9 cellular contexts compared by ENCODE assay signal in genomic region chr18:23143059-23143831, GRCh38. TPM values are rescaled to one million over a fixed set of nuclear protein-coding genes. Genes with fewer than 3 reads are reported as not detected.
A peak's percentile ranks its signal among the peaks of the same experiment; 100 is the strongest.
DNase-seq lines count a peak whose midpoint lies in the region; ATAC-seq, FAIRE-seq and TF ChIP-seq lines count a peak whose summit lies in the region.
"Had no signal": no experiment of that assay in that cellular context is flagged by ENCODE, and none has a peak within 500 bp of the region (broad histone marks: within the 10 kb centered on the region; RNA-seq: fewer than 3 reads in every experiment).

No MANE protein-coding gene starts in this region.

- TF ChIP-seq EP300 in HepG2 (IDR thresholded peaks at IDR 0.05; ENCODE audit: low read depth in 2 of 2, low read length in 2 of 2) (no peak), HepG2 (CRISPR knock-in tag; IDR thresholded peaks at IDR 0.05; ENCODE audit: borderline replicate concordance) (no peak)

- no peaks in the 10 kb centered on the region; a peak in 2 of 5 replicates for H3K36me3 ChIP-seq in HepG2 (replicated peaks in 1 of 2; ENCODE audit: control insufficient read depth in 1 of 2, insufficient read depth in 2 of 2, low read length in 2 of 2)
- H3K36me3 ChIP-seq in upper lobe of right lung, result no peaks in the 10 kb centered on the region

- ATAC-seq in activated CD8-positive, alpha-beta memory T cell treated with anti-CD3 and anti-CD28 coated beads, Interleukin-2, amount 10 ng/mL, durations not matched to agents 7 days and 5 days, result peak; percentile 38
- ATAC-seq in HepG2 (no peak), upper lobe of right lung (peak; percentile 86), GM21529 (IDR thresholded peaks at IDR 0.05; ENCODE audit: unreplicated experiment) (no peak), GM18517 (IDR thresholded peaks at IDR 0.05; ENCODE audit: unreplicated experiment) (no peak)

- H3K27ac Mint-ChIP-seq in activated CD8-positive, alpha-beta memory T cell treated with anti-CD3 and anti-CD28 coated beads, Interleukin-2, amount 10 ng/mL, durations not matched to agents 7 days and 5 days, result no peak overlapping the region
- H3K27ac Mint-ChIP-seq: B cell had no signal

- no peaks in the 10 kb centered on the region for H4K20me1 ChIP-seq in HepG2 (ENCODE audit: insufficient read depth, low read length)

- TF ChIP-seq POLR2A in HepG2 (IDR thresholded peaks at IDR 0.05; ENCODE audit: insufficient read depth in 1 of 2, low read depth in 2 of 2, low read length in 2 of 2), result no peak

- H3K27ac ChIP-seq in adipose tissue (ENCODE audit: low read depth, low read length) (peak overlapping the region; percentile 34), HepG2 (ENCODE audit: extremely low read length, insufficient read depth, low read length) (peak overlapping the region; percentile 96), upper lobe of right lung (peak overlapping the region; percentile 75)

- peaks cover 12% of the 10 kb centered on the region for H3K27me3 Mint-ChIP-seq in activated CD8-positive, alpha-beta memory T cell treated with anti-CD3 and anti-CD28 coated beads, Interleukin-2, amount 10 ng/mL, durations not matched to agents 7 days and 5 days

- H2AFZ ChIP-seq in HepG2 (ENCODE audit: low read length), result no peak overlapping the region

- no peak for TF ChIP-seq RAD21 in HepG2 (CRISPR knock-in tag; IDR thresholded peaks at IDR 0.05)

- no peaks in the 10 kb centered on the region; a peak in 1 of 5 replicates for H3K27me3 ChIP-seq in HepG2 (ENCODE audit: control insufficient read depth in 1 of 2, insufficient read depth in 2 of 2, low read length in 2 of 2)
- H3K27me3 ChIP-seq in upper lobe of right lung, result no peaks in the 10 kb centered on the region

- no TSS peak for BruUV-seq in HepG2 (replicated peaks; lab: Mats Ljungman, UMichigan)

- H3K9me3 ChIP-seq in HepG2 (ENCODE audit: low read length) (no peaks in the 10 kb centered on the region), upper lobe of right lung (no peaks in the 10 kb centered on the region)

- POLR2A ChIA-PET in HepG2 (lab: Yijun Ruan, JAX), result interaction anchor here (1.1 to 3.1 kb wide), 3 partner anchors 9 to 12 kb away, joined by 3 to 14 read pairs (median 12); no protein-coding TSS in a partner anchor

- DNase-seq in activated CD8-positive, alpha-beta memory T cell treated with anti-CD3 and anti-CD28 coated beads, Interleukin-2, amount 10 ng/mL, durations not matched to agents 7 days and 5 days, result no peak
- no peak for DNase-seq in activated CD8-positive, alpha-beta memory T cell treated with anti-CD3 and anti-CD28 coated beads, Interleukin-2, amount 50 U/mL, for 48 hours
- DNase-seq in HepG2 (ENCODE audit: low spot score) (no peak), upper lobe of right lung (peak; percentile 78)
- no peak for DNase-seq in activated CD4-positive, alpha-beta T cell treated with anti-CD3 and anti-CD28 coated beads, Interleukin-2, amount 50 U/mL, for 1 hour

- in situ Hi-C loops in HepG2 (cut with HindIII; ENCODE audit: extremely low pct_ligation_motif_present, low pct_unique_long_range_greater_than_20kb), result no loop called here

- H3K4me3 ChIP-seq in HepG2 (replicated peaks in 1 of 3; ENCODE audit: insufficient read depth in 1 of 3, low read depth in 2 of 3, low read length in 3 of 3), result no peak overlapping the region
- no peak overlapping the region for H3K4me3 ChIP-seq in upper lobe of right lung

- H3K4me3 Mint-ChIP-seq in activated CD8-positive, alpha-beta memory T cell treated with anti-CD3 and anti-CD28 coated beads, Interleukin-2, amount 10 ng/mL, durations not matched to agents 7 days and 5 days, result no peak overlapping the region
- H3K4me3 Mint-ChIP-seq: B cell had no signal

- CTCF ChIA-PET in activated CD8-positive, alpha-beta memory T cell treated with anti-CD3 and anti-CD28 coated beads, Interleukin-2, amount 10 ng/mL, durations not matched to agents 7 days and 5 days (lab: Charles Lee), result interaction anchor here (1.2 kb wide), 1 partner anchor 268 kb away, joined by 5 read pairs; no protein-coding TSS in a partner anchor
- CTCF ChIA-PET in HepG2 (lab: Yijun Ruan, JAX; ENCODE audit: low intra/inter-chr PET ratio, low total read pairs), result no interaction called here

- no peaks in the 10 kb centered on the region for H3K36me3 Mint-ChIP-seq in activated CD8-positive, alpha-beta memory T cell treated with anti-CD3 and anti-CD28 coated beads, Interleukin-2, amount 10 ng/mL, durations not matched to agents 7 days and 5 days

- no peak for TF ChIP-seq CTCF in HepG2 (CRISPR knock-in tag; IDR thresholded peaks at IDR 0.05)
- no peak for TF ChIP-seq CTCF in upper lobe of right lung (IDR thresholded peaks at IDR 0.05)

- H3K79me2 ChIP-seq in HepG2 (ENCODE audit: insufficient read depth, low read length), result peaks cover 76% of the 10 kb centered on the region

- H3K9ac ChIP-seq in HepG2 (ENCODE audit: insufficient read depth, low read depth, low read length), result peak overlapping the region; percentile 76; the same call in 1 of the 2 replicates

- H3K9me3 Mint-ChIP-seq in activated CD8-positive, alpha-beta memory T cell treated with anti-CD3 and anti-CD28 coated beads, Interleukin-2, amount 10 ng/mL, durations not matched to agents 7 days and 5 days (ENCODE audit: low read depth), result no peaks in the 10 kb centered on the region

- no peak for FAIRE-seq in HepG2 (lab: Jason Lieb, UNC)

- H3K4me2 ChIP-seq in HepG2 (ENCODE audit: low read depth, low read length), result peak overlapping the region; percentile 85

- H3K4me1 ChIP-seq in HepG2 (ENCODE audit: insufficient read depth, low read length), result peaks cover 98% of the 10 kb centered on the region
- peaks cover 41% of the 10 kb centered on the region for H3K4me1 ChIP-seq in upper lobe of right lung

- intact Hi-C loops in HepG2 (cut with micrococcal nuclease; ENCODE audit: unreplicated experiment), result no loop called here
- intact Hi-C loops in upper lobe of right lung (cut with DNase I), result no loop called here

- 35 to 64% (median 46%) methylated on average over 10 of the region's 10 CpGs for WGBS in adipose tissue, 3 donors
- WGBS in HepG2 (ENCODE audit: low lambda C conversion rate), result 67% methylated on average over 10 of the region's 10 CpGs

- H3K4me1 Mint-ChIP-seq in activated CD8-positive, alpha-beta memory T cell treated with anti-CD3 and anti-CD28 coated beads, Interleukin-2, amount 10 ng/mL, durations not matched to agents 7 days and 5 days, result peaks cover 23% of the 10 kb centered on the region

TF ChIP-seq in HepG2, 621 proteins besides CTCF, POLR2A, EP300 and RAD21 (continues in another document):
- TF ChIP-seq ZNF720 (CRISPR knock-in tag; IDR thresholded peaks at IDR 0.05) (no peak), ZNF629 (CRISPR knock-in tag; conservative IDR thresholded peaks at IDR 0.05) (peak; percentile 49), HOXA3 (CRISPR knock-in tag; IDR thresholded peaks at IDR 0.05) (0 out of 2 replicates have a peak, but pooled peaks have one; percentile 7), ZNF350 (CRISPR knock-in tag; IDR thresholded peaks at IDR 0.05; ENCODE audit: borderline replicate concordance, low read depth) (0 out of 2 replicates have a peak, but pooled peaks have one; percentile 11), ZFP37 (CRISPR knock-in tag; IDR thresholded peaks at IDR 0.05; ENCODE audit: borderline replicate concordance) (no peak)

RNA-seq across cellular contexts. Expression of gene CABLES1, which starts 8.0 kb away (rescaled TPM):
- 1 to 10 TPM; 2.1 to 8.6 TPM for total RNA-seq in activated CD8-positive, alpha-beta memory T cell treated with anti-CD3 and anti-CD28 coated beads, Interleukin-2, amount 10 ng/mL, durations not matched to agents 7 days and 5 days
- polyA plus RNA-seq in adipose tissue, result 10 to 100 TPM in 2 of 3 donors, 1 to 10 TPM in 1; 5.8 to 25.3 (median 18.7) TPM
- 25.8 and 32.4 TPM in 2 replicates for total RNA-seq in HepG2 (2016; rRNA removed; fragmentation: Illumina TruSeq; extraction: Trizol)
- total RNA-seq in HepG2 (2016; cell fraction: cytosol; rRNA removed; fragmentation: Illumina TruSeq; extraction: Trizol; ENCODE audit: low read depth), result 7.2 and 8.8 TPM in 2 replicates
- 24.2 and 25.8 TPM in 2 replicates for total RNA-seq in HepG2 (2016; cell fraction: insoluble cytoplasmic fraction; rRNA removed; fragmentation: Illumina TruSeq; extraction: Trizol)
- 31.6 and 31.8 TPM in 2 replicates for total RNA-seq in HepG2 (2016; cell fraction: membrane; rRNA removed; fragmentation: Illumina TruSeq; extraction: Trizol)
- 23.4 and 24.3 TPM in 2 replicates for total RNA-seq in HepG2 (2016; cell fraction: nucleus; rRNA removed; fragmentation: Illumina TruSeq; extraction: Trizol)
- 14.7 and 15.5 TPM in 2 replicates for polyA plus RNA-seq in HepG2 (2011; rRNA removed)
- polyA plus RNA-seq in HepG2 (2011; cell fraction: cytosol; rRNA removed), result 11.3 and 13.8 TPM in 2 replicates
- 13.3 and 13.6 TPM in 2 replicates for polyA plus RNA-seq in HepG2 (2011; cell fraction: nucleus; rRNA removed)
- polyA plus RNA-seq in HepG2 (2012), result 21.4 and 30.0 TPM in 2 replicates
- polyA plus RNA-seq in HepG2 (2016; cell fraction: cytosol; fragmentation: Illumina TruSeq; extraction: Trizol; ENCODE audit: low read depth), result 8.1 and 10.3 TPM in 2 replicates
- polyA plus RNA-seq in HepG2 (2016; cell fraction: insoluble cytoplasmic fraction; fragmentation: Illumina TruSeq; extraction: Trizol; ENCODE audit: low read depth), result 31.8 and 42.4 TPM in 2 replicates
- polyA plus RNA-seq in HepG2 (2016; cell fraction: membrane; fragmentation: Illumina TruSeq; extraction: Trizol; ENCODE audit: low read depth), result 27.2 and 29.8 TPM in 2 replicates
- polyA plus RNA-seq in HepG2 (2016; cell fraction: nucleus; fragmentation: Illumina TruSeq; extraction: Trizol; ENCODE audit: insufficient read depth, low read depth), result 28.1 and 31.7 TPM in 2 replicates
- 12.7 and 15.8 TPM in 2 replicates for polyA minus RNA-seq in HepG2 (2011; rRNA and poly(A)+ RNA removed; ENCODE audit: low replicate concordance)
- polyA minus RNA-seq in HepG2 (2011; cell fraction: cytosol; rRNA and poly(A)+ RNA removed), result 12.3 and 13.9 TPM in 2 replicates
- polyA minus RNA-seq in HepG2 (2011; cell fraction: nucleus; rRNA and poly(A)+ RNA removed), result 26.8 and 35.3 TPM in 2 replicates
- total RNA-seq in upper lobe of right lung, result 39.5 TPM

Comparison
In these comparisons a context has a peak if more than half of its experiments do, and no peak if none do; other contexts are left out.
1. ATAC-seq: peak in activated CD8-positive, alpha-beta memory T cell treated with anti-CD3 and anti-CD28 coated beads, Interleukin-2, amount 10 ng/mL, durations not matched to agents 7 days and 5 days (single experiment) and upper lobe of right lung (single experiment); none in HepG2 (single experiment), GM21529 (single experiment) and GM18517 (single experiment).
2. H3K27ac ChIP-seq: peak in every context shown above with its lines; median percentile 96 in HepG2; 75 in upper lobe of right lung; 34 in adipose tissue.